In genomic region chr5:56156585-56157190, GRCh38 we compare ENCODE assay signal across 8 cellular contexts.
DNase-seq lines count a peak whose midpoint lies in the region; ATAC-seq and TF ChIP-seq lines count a peak whose summit lies in the region.
"Not testable (repeated sequence)": the region's sequence is repeated elsewhere in the genome, so short reads cannot be mapped to it uniquely, and the experiment has no call there.

No MANE protein-coding gene starts in this region.

- H3K27ac ChIP-seq in CD4-positive, alpha-beta memory T cell (ENCODE audit: low read depth, low read length) = peak overlapping the region; percentile 0
- H3K27ac ChIP-seq in right lobe of liver = peak overlapping the region in 1 of 3 donors; percentile 8

- H3K27ac Mint-ChIP-seq in CD4-positive, alpha-beta memory T cell = peak overlapping the region; percentile 90 to 95 (median 91)
- H3K27ac Mint-ChIP-seq in activated T-helper 2 cell treated with anti-CD3 and anti-CD28 coated beads, Interferon-gamma antibody, Interleukin-2, Interleukin-4, amounts not matched to agents 10 μg/mL and 5 μg/mL and 100 μg/mL, durations not matched to agents 14 hours and 24 hours and 36 hours = peak overlapping the region; percentile 91

- TF ChIP-seq CTCF in right lobe of liver (IDR thresholded peaks at IDR 0.05) = not testable (repeated sequence)

- peaks cover 57 to 94% (median 78%) of the 10 kb centered on the region in 4 donors for H3K4me1 Mint-ChIP-seq in CD4-positive, alpha-beta memory T cell
- H3K4me1 Mint-ChIP-seq in activated T-helper 2 cell treated with anti-CD3 and anti-CD28 coated beads, Interferon-gamma antibody, Interleukin-2, Interleukin-4, amounts not matched to agents 10 μg/mL and 5 μg/mL and 100 μg/mL, durations not matched to agents 14 hours and 24 hours and 36 hours (ENCODE audit: low read depth) = peaks cover 76% of the 10 kb centered on the region

- ATAC-seq in GM19372 (IDR thresholded peaks at IDR 0.05; ENCODE audit: low read depth, unreplicated experiment) (peak; percentile 49), HG02678 (IDR thresholded peaks at IDR 0.05; ENCODE audit: unreplicated experiment) (peak; percentile 74), HG03460 (IDR thresholded peaks at IDR 0.05; ENCODE audit: unreplicated experiment) (peak; percentile 61), right lobe of liver (peak in 3 of 4 donors; percentile 8 to 40 (median 33))

- not testable (repeated sequence) for H3K36me3 ChIP-seq in CD4-positive, alpha-beta memory T cell (ENCODE audit: insufficient read depth, low read length); right lobe of liver

- not testable (repeated sequence) for H3K27me3 Mint-ChIP-seq in CD4-positive, alpha-beta memory T cell; activated T-helper 2 cell treated with anti-CD3 and anti-CD28 coated beads, Interferon-gamma antibody, Interleukin-2, Interleukin-4, amounts not matched to agents 10 μg/mL and 5 μg/mL and 100 μg/mL, durations not matched to agents 14 hours and 24 hours and 36 hours (ENCODE audit: low read depth)

- not testable (repeated sequence) for H3K9me3 ChIP-seq in CD4-positive, alpha-beta memory T cell (ENCODE audit: control insufficient read depth in 1 of 2, low read length in 2 of 2); right lobe of liver

- peak in 2 of 5 donors; percentile 28 to 49 for DNase-seq in CD4-positive, alpha-beta memory T cell
- DNase-seq in SKM-1 (lab: John Stamatoyannopoulos, UW; ENCODE audit: unreplicated experiment) = peak; percentile 49
- DNase-seq in activated T-helper 2 cell treated with anti-CD3 and anti-CD28 coated beads, Interferon-gamma antibody, Interleukin-2, Interleukin-4, amounts not matched to agents 10 μg/mL and 5 μg/mL and 100 μg/mL, durations not matched to agents 14 hours and 24 hours and 36 hours (ENCODE audit: low spot score); right lobe of liver: not testable (repeated sequence)
- peak; percentile 16 for DNase-seq in stimulated activated CD4-positive, alpha-beta T cell treated with anti-CD3 and anti-CD28 coated beads, Interleukin-1b, Interleukin-23, amount 100 ng/mL, for 48 hours

- not testable (repeated sequence) for TF ChIP-seq POLR2A in right lobe of liver (IDR thresholded peaks at IDR 0.05)

- intact Hi-C loops in CD4-positive, alpha-beta memory T cell (cut with micrococcal nuclease) = loop anchor here (5.0 kb wide), 2 partner anchors 36 to 99 kb away; no protein-coding TSS in a partner anchor
- intact Hi-C loops in activated T-helper 2 cell treated with anti-CD3 and anti-CD28 coated beads, Interferon-gamma antibody, Interleukin-2, Interleukin-4, amounts not matched to agents 10 μg/mL and 5 μg/mL and 100 μg/mL, durations not matched to agents 14 hours and 24 hours and 36 hours (cut with micrococcal nuclease); right lobe of liver (cut with DNase I): not testable (repeated sequence)

- CTCF ChIA-PET in CD4-positive, alpha-beta memory T cell (lab: Charles Lee; ENCODE audit: partially characterized antibody) = not testable (repeated sequence)

- POLR2A ChIA-PET in CD4-positive, alpha-beta memory T cell (lab: Charles Lee; ENCODE audit: partially characterized antibody) = not testable (repeated sequence)

- not testable (repeated sequence) for H3K27me3 ChIP-seq in CD4-positive, alpha-beta memory T cell (ENCODE audit: insufficient read depth, low read length); right lobe of liver

- WGBS in right lobe of liver (ENCODE audit: insufficient coverage, low coverage, low lambda C conversion rate, missing lambda C conversion rate) = 62% methylated on average over 5 of the region's 6 CpGs

- H3K4me3 ChIP-seq in CD4-positive, alpha-beta memory T cell (ENCODE audit: low read length in 2 of 2); right lobe of liver: not testable (repeated sequence)

- peaks cover 75% of the 10 kb centered on the region for H3K4me1 ChIP-seq in CD4-positive, alpha-beta memory T cell (ENCODE audit: insufficient read depth, low read length)
- H3K4me1 ChIP-seq in right lobe of liver = peaks cover 0 to 11% (median 1%) of the 10 kb centered on the region in 4 donors

- H3K36me3 Mint-ChIP-seq in CD4-positive, alpha-beta memory T cell; activated T-helper 2 cell treated with anti-CD3 and anti-CD28 coated beads, Interferon-gamma antibody, Interleukin-2, Interleukin-4, amounts not matched to agents 10 μg/mL and 5 μg/mL and 100 μg/mL, durations not matched to agents 14 hours and 24 hours and 36 hours (ENCODE audit: low read depth): not testable (repeated sequence)

- H3K4me3 Mint-ChIP-seq in CD4-positive, alpha-beta memory T cell = peak overlapping the region; percentile 34 to 91 (median 84)
- not testable (repeated sequence) for H3K4me3 Mint-ChIP-seq in activated T-helper 2 cell treated with anti-CD3 and anti-CD28 coated beads, Interferon-gamma antibody, Interleukin-2, Interleukin-4, amounts not matched to agents 10 μg/mL and 5 μg/mL and 100 μg/mL, durations not matched to agents 14 hours and 24 hours and 36 hours (ENCODE audit: low read depth)

- H3K9me3 Mint-ChIP-seq in CD4-positive, alpha-beta memory T cell; activated T-helper 2 cell treated with anti-CD3 and anti-CD28 coated beads, Interferon-gamma antibody, Interleukin-2, Interleukin-4, amounts not matched to agents 10 μg/mL and 5 μg/mL and 100 μg/mL, durations not matched to agents 14 hours and 24 hours and 36 hours: not testable (repeated sequence)
